2 cellular contexts compared by ENCODE assay signal in genomic region chr7:138776156-138776833, GRCh38.
TF ChIP-seq lines count a peak whose summit lies in the region.

No MANE protein-coding gene starts in this region.

TF ChIP-seq in H1, 55 proteins besides CTCF, POLR2A, EP300 and RAD21:
- TF ChIP-seq, protein P1, sequence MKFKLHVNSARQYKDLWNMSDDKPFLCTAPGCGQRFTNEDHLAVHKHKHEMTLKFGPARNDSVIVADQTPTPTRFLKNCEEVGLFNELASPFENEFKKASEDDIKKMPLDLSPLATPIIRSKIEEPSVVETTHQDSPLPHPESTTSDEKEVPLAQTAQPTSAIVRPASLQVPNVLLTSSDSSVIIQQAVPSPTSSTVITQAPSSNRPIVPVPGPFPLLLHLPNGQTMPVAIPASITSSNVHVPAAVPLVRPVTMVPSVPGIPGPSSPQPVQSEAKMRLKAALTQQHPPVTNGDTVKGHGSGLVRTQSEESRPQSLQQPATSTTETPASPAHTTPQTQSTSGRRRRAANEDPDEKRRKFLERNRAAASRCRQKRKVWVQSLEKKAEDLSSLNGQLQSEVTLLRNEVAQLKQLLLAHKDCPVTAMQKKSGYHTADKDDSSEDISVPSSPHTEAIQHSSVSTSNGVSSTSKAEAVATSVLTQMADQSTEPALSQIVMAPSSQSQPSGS (IDR thresholded peaks at IDR 0.05; ENCODE audit: low read length) = no peak
- TF ChIP-seq SIX5 (IDR thresholded peaks at IDR 0.05; ENCODE audit: low read depth, low read length) = no peak
- TF ChIP-seq FOSL1 (IDR thresholded peaks at IDR 0.05; ENCODE audit: insufficient read depth, low read depth, low read length) = no peak
- no peak for TF ChIP-seq RNF2 (IDR thresholded peaks at IDR 0.05; ENCODE audit: borderline replicate concordance, low read depth, low read length, missing control alignments, poor library complexity, severe bottlenecking)
- TF ChIP-seq, protein P2, sequence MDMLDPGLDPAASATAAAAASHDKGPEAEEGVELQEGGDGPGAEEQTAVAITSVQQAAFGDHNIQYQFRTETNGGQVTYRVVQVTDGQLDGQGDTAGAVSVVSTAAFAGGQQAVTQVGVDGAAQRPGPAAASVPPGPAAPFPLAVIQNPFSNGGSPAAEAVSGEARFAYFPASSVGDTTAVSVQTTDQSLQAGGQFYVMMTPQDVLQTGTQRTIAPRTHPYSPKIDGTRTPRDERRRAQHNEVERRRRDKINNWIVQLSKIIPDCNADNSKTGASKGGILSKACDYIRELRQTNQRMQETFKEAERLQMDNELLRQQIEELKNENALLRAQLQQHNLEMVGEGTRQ (IDR thresholded peaks at IDR 0.05; ENCODE audit: low read length) = no peak
- no peak for TF ChIP-seq EZH2 (IDR thresholded peaks at IDR 0.05; ENCODE audit: low read depth, low read length, severe bottlenecking)
- no peak for TF ChIP-seq KDM5A (IDR thresholded peaks at IDR 0.05; ENCODE audit: low read length)
- no peak for TF ChIP-seq CBX5 (IDR thresholded peaks at IDR 0.05; ENCODE audit: low read depth, low read length)
- no peak for TF ChIP-seq JUN (IDR thresholded peaks at IDR 0.05; ENCODE audit: low read depth, low read length)
- TF ChIP-seq BCL11A (IDR thresholded peaks at IDR 0.05; ENCODE audit: low read depth in 2 of 2, low read length in 2 of 2) = no peak
- no peak for TF ChIP-seq ZNF274 (IDR thresholded peaks at IDR 0.05; ENCODE audit: borderline replicate concordance, extremely low read depth, low read length)
- TF ChIP-seq GTF2F1 (IDR thresholded peaks at IDR 0.05; ENCODE audit: borderline replicate concordance, low read depth, low read length) = no peak
- TF ChIP-seq SIN3A (conservative IDR thresholded peaks at IDR 0.05 in 1 of 2, IDR thresholded peaks at IDR 0.05 in 1 of 2; ENCODE audit: low read depth in 1 of 2, low read length in 2 of 2) = no peak
- TF ChIP-seq SRF (IDR thresholded peaks at IDR 0.05; ENCODE audit: low read depth, low read length) = no peak
- TF ChIP-seq TEAD4 (IDR thresholded peaks at IDR 0.05; ENCODE audit: low read depth, low read length) = no peak
- TF ChIP-seq SAP30 (IDR thresholded peaks at IDR 0.05; ENCODE audit: insufficient read depth, insufficient replicate concordance, low read length) = no peak

TF ChIP-seq in HEK293T, 16 proteins besides CTCF, POLR2A, EP300 and RAD21:
- no peak for TF ChIP-seq PKNOX1 (IDR thresholded peaks at IDR 0.05)
- TF ChIP-seq FOXK2 (IDR thresholded peaks at IDR 0.05) = no peak
- no peak for TF ChIP-seq FOXA1 (IDR thresholded peaks at IDR 0.05)
- no peak for TF ChIP-seq HDGF (IDR thresholded peaks at IDR 0.05; ENCODE audit: borderline replicate concordance)
